In the genomic region with DNA sequence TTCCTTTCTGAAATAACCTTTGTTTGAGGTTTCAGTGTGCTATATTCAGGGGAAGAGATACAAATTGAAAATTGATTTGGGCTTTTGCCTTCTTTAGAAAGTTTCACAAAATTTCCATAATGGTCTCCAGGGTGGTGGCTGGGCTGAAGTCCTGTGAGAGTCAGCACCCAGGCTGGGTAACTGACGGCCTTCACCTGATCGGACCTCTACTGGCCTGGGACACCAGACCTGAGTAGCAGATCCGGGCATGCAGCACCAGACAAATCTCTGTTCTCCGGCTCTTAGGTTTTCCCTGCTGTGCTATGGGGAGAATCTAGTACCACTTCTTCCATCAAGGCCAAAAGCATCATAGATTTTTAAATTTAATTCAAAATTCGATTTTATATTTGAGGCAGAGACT, we compare ENCODE assay signal across 2 cellular contexts.
TF ChIP-seq lines count a peak whose summit lies in the region.

No MANE protein-coding gene starts in this region.

TF ChIP-seq in HepG2, 621 proteins besides CTCF, POLR2A, EP300 and RAD21 (continued from another document):
- no peak for TF ChIP-seq NFYB (CRISPR knock-in tag; IDR thresholded peaks at IDR 0.05)
- TF ChIP-seq KDM5B (CRISPR knock-in tag; IDR thresholded peaks at IDR 0.05; ENCODE audit: borderline replicate concordance) = no peak

TF ChIP-seq in K562, 482 proteins besides CTCF, POLR2A, EP300 and RAD21:
- TF ChIP-seq, protein P1, sequence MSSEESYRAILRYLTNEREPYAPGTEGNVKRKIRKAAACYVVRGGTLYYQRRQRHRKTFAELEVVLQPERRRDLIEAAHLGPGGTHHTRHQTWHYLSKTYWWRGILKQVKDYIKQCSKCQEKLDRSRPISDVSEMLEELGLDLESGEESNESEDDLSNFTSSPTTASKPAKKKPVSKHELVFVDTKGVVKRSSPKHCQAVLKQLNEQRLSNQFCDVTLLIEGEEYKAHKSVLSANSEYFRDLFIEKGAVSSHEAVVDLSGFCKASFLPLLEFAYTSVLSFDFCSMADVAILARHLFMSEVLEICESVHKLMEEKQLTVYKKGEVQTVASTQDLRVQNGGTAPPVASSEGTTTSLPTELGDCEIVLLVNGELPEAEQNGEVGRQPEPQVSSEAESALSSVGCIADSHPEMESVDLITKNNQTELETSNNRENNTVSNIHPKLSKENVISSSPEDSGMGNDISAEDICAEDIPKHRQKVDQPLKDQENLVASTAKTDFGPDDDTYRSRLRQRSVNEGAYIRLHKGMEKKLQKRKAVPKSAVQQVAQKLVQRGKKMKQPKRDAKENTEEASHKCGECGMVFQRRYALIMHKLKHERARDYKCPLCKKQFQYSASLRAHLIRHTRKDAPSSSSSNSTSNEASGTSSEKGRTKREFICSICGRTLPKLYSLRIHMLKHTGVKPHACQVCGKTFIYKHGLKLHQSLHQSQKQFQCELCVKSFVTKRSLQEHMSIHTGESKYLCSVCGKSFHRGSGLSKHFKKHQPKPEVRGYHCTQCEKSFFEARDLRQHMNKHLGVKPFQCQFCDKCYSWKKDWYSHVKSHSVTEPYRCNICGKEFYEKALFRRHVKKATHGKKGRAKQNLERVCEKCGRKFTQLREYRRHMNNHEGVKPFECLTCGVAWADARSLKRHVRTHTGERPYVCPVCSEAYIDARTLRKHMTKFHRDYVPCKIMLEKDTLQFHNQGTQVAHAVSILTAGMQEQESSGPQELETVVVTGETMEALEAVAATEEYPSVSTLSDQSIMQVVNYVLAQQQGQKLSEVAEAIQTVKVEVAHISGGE (CRISPR knock-in tag; IDR thresholded peaks at IDR 0.05) = 0 out of 6 replicates have a peak, but pooled peaks of 1 of the 3 experiments have one; percentile 11
- TF ChIP-seq DMBX1 (CRISPR knock-in tag; IDR thresholded peaks at IDR 0.05; ENCODE audit: borderline replicate concordance) = 0 out of 2 replicates have a peak, but pooled peaks have one; percentile 20
- no peak for TF ChIP-seq HSF4 (CRISPR knock-in tag; IDR thresholded peaks at IDR 0.05; ENCODE audit: borderline replicate concordance)
- TF ChIP-seq ZBTB17 (CRISPR knock-in tag; IDR thresholded peaks at IDR 0.05) = 0 out of 2 replicates have a peak, but pooled peaks have one; percentile 44
